ENCODE assay signal across 10 cellular contexts in genomic region chr2:102258386-102259074, GRCh38. TPM values are rescaled to one million over a fixed set of nuclear protein-coding genes. Genes with fewer than 3 reads are reported as not detected.
DNase-seq lines count a peak whose midpoint lies in the region; ATAC-seq, FAIRE-seq and TF ChIP-seq lines count a peak whose summit lies in the region.
"Had no signal": no experiment of that assay in that cellular context is flagged by ENCODE, and none has a peak within 500 bp of the region (broad histone marks: within the 10 kb centered on the region; RNA-seq: fewer than 3 reads in every experiment).

No MANE protein-coding gene starts in this region.

- ATAC-seq in K562 (peak; percentile 52; the same call in 2 of the 3 replicates), GM19452 (IDR thresholded peaks at IDR 0.05; ENCODE audit: unreplicated experiment) (no peak), WTC11 (no peak), HG02642 (IDR thresholded peaks at IDR 0.05; ENCODE audit: poor library complexity, unreplicated experiment) (no peak)
- ATAC-seq: left lobe of liver had no signal

- TF ChIP-seq RAD21 in K562 (CRISPR knock-in tag; conservative IDR thresholded peaks at IDR 0.05 in 1 of 2, IDR thresholded peaks at IDR 0.05 in 1 of 2), result no peak; a peak in 1 of 4 replicates

- no peaks in the 10 kb centered on the region for H3K79me2 ChIP-seq in K562 (ENCODE audit: control insufficient read depth, insufficient read depth, low read length)

- H3K4me1 Mint-ChIP-seq in progenitor cell of endocrine pancreas (ENCODE audit: low read depth), result peaks cover 2% of the 10 kb centered on the region
- H3K4me1 Mint-ChIP-seq in WTC11, result no peaks in the 10 kb centered on the region; the same call in 1 of the 2 replicates

- H4K20me1 ChIP-seq in K562 (replicated peaks; ENCODE audit: control insufficient read depth, insufficient read depth, low read length), result no peaks in the 10 kb centered on the region

- no peaks in the 10 kb centered on the region for H3K9me3 ChIP-seq in K562 (replicated peaks; ENCODE audit: control insufficient read depth, insufficient read depth, low read depth, low read length)

- H3K4me2 ChIP-seq in K562 (ENCODE audit: insufficient read depth, low read length), result no peak overlapping the region

- peak; percentile 60 for TF ChIP-seq EP300 in K562 (IDR thresholded peaks at IDR 0.05; ENCODE audit: low read length)

- H3K9ac ChIP-seq in K562 (ENCODE audit: insufficient read depth in 1 of 2, low read depth in 2 of 2, low read length in 2 of 2), result no peak overlapping the region

- 13% methylated on average over 3 of the region's 3 CpGs for WGBS in K562 (ENCODE audit: insufficient coverage, low coverage, missing lambda C conversion rate)

- in situ Hi-C loops in K562 (cut with MboI), result no loop called here

- no peak for FAIRE-seq in K562 (lab: Jason Lieb, UNC)

- no peaks in the 10 kb centered on the region; a peak in 1 of 5 replicates for H3K4me1 ChIP-seq in K562 (replicated peaks in 1 of 2; ENCODE audit: control insufficient read depth in 2 of 2, insufficient read depth in 2 of 2, low read length in 2 of 2)

- H3K4me3 Mint-ChIP-seq in progenitor cell of endocrine pancreas (ENCODE audit: low read depth) (no peak overlapping the region), WTC11 (no peak overlapping the region)

- no peak overlapping the region for H3K4me3 ChIP-seq in K562

- CTCF ChIA-PET in K562 (lab: Yijun Ruan, JAX; ENCODE audit: low intra/inter-chr PET ratio), result no interaction called here
- CTCF ChIA-PET in WTC11 (lab: Charles Lee), result no interaction called here

- DNase-seq in EH (ENCODE audit: low read depth) (peak; percentile 96), NOMO-1 treated with dmso at 0.1 percent for 144 hours (lab: John Stamatoyannopoulos, UW; ENCODE audit: unreplicated experiment) (peak; percentile 49), K562 (ENCODE audit: extremely low read depth in 1 of 4, low spot score in 3 of 4) (no peak), non-pigmented ciliary epithelial cell (ENCODE audit: low read depth) (peak; percentile 94), progenitor cell of endocrine pancreas (ENCODE audit: low spot score, unreplicated experiment) (no peak), WTC11 (ENCODE audit: low spot score) (no peak)
- DNase-seq: NCI-H1436 had no signal

- H3K27me3 ChIP-seq in K562 (ENCODE audit: control insufficient read depth in 2 of 2, insufficient read depth in 2 of 2, low read length in 2 of 2), result peaks cover 0 to 5% of the 10 kb centered on the region in 2 experiments; a peak in 1 of 5 replicates

- H3K27me3 Mint-ChIP-seq in progenitor cell of endocrine pancreas, result peaks cover 3% of the 10 kb centered on the region
- H3K27me3 Mint-ChIP-seq in WTC11 (ENCODE audit: low read depth), result peaks cover 3% of the 10 kb centered on the region; the same call in 1 of the 2 replicates

- H3K27ac Mint-ChIP-seq in progenitor cell of endocrine pancreas (no peak overlapping the region), WTC11 (no peak overlapping the region)

- intact Hi-C loops in K562 (cut with micrococcal nuclease), result loop anchor here (5.0 kb wide), 1 partner anchor 79 kb away; no protein-coding TSS in a partner anchor

- H2AFZ ChIP-seq in K562 (ENCODE audit: low read depth, low read length), result peak overlapping the region; percentile 18; the same call in 1 of the 2 replicates

- no peaks in the 10 kb centered on the region for H3K36me3 ChIP-seq in K562 (ENCODE audit: control insufficient read depth, insufficient read depth, low read length)

- TF ChIP-seq CTCF in K562 (IDR thresholded peaks at IDR 0.05 in 2 of 3, conservative IDR thresholded peaks at IDR 0.05 in 1 of 3; ENCODE audit: insufficient read depth in 2 of 3, low read depth in 1 of 3, low read length in 3 of 3) (no peak), progenitor cell of endocrine pancreas (IDR thresholded peaks at IDR 0.05; ENCODE audit: unreplicated experiment) (no peak), WTC11 (IDR thresholded peaks at IDR 0.05) (no peak)

- H3K9me3 Mint-ChIP-seq in progenitor cell of endocrine pancreas (ENCODE audit: low read depth), result no peaks in the 10 kb centered on the region
- H3K9me3 Mint-ChIP-seq in WTC11, result no peaks in the 10 kb centered on the region

- H3K36me3 Mint-ChIP-seq in progenitor cell of endocrine pancreas (ENCODE audit: insufficient read depth) (no peaks in the 10 kb centered on the region), WTC11 (no peaks in the 10 kb centered on the region)

- H3K9me1 ChIP-seq in K562 (ENCODE audit: control insufficient read depth, insufficient read depth, low read length), result no peaks in the 10 kb centered on the region

- H3K27ac ChIP-seq in K562 (ENCODE audit: extremely low read depth, low read depth, low read length), result no peak overlapping the region

- TF ChIP-seq POLR2A in K562 (conservative IDR thresholded peaks at IDR 0.05), result no peak

- POLR2A ChIA-PET in K562 (lab: Yijun Ruan, JAX), result no interaction called here
- POLR2A ChIA-PET in WTC11 (lab: Charles Lee), result no interaction called here

- BruUV-seq in K562 (replicated peaks; lab: Mats Ljungman, UMichigan), result no TSS peak

TF ChIP-seq in K562, 482 proteins besides CTCF, POLR2A, EP300 and RAD21 (continues in another document):
- TF ChIP-seq ZNF589 (CRISPR knock-in tag; IDR thresholded peaks at IDR 0.05; ENCODE audit: low read depth), result peak; percentile 100
- peak; percentile 68 to 90; a peak in 2 of 4 replicates for TF ChIP-seq TRIM24 (IDR thresholded peaks at IDR 0.05)
- no peak for TF ChIP-seq TGIF2 (CRISPR knock-in tag; IDR thresholded peaks at IDR 0.05)
- TF ChIP-seq, protein P1, sequence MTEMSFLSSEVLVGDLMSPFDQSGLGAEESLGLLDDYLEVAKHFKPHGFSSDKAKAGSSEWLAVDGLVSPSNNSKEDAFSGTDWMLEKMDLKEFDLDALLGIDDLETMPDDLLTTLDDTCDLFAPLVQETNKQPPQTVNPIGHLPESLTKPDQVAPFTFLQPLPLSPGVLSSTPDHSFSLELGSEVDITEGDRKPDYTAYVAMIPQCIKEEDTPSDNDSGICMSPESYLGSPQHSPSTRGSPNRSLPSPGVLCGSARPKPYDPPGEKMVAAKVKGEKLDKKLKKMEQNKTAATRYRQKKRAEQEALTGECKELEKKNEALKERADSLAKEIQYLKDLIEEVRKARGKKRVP (CRISPR knock-in tag; IDR thresholded peaks at IDR 0.05), result peak; percentile 89
- no peak for TF ChIP-seq NFIC (IDR thresholded peaks at IDR 0.05)

TF ChIP-seq in WTC11, 78 proteins besides CTCF, POLR2A, EP300 and RAD21 (continues in another document):
- TF ChIP-seq HMGXB4 (CRISPR knock-in tag; IDR thresholded peaks at IDR 0.05), result no peak

RNA-seq across cellular contexts. Expression of gene IL1RL1, which starts 52.8 kb away (rescaled TPM):
- 0.18 TPM in 1 of 2 replicates, not detected in the other for total RNA-seq in K562 (2011; cell fraction: chromatin; rRNA removed; ENCODE audit: low replicate concordance)
- total RNA-seq in K562 (2011; cell fraction: nucleolus; rRNA removed), result not detected in 2 replicates
- not detected in 2 replicates for total RNA-seq in K562 (2011; cell fraction: nucleoplasm; rRNA removed)
- total RNA-seq in K562 (2014; rRNA removed) (0.45 and 0.59 TPM in 2 replicates), K562 (2014; rRNA removed; fragmentation: Illumina TruSeq; extraction: Trizol) (0.73 and 1.0 TPM in 2 replicates), K562 (2015; rRNA removed; fragmentation: Illumina TruSeq; extraction: Trizol) (2.6 and 3.3 TPM in 2 replicates), K562 (2021) (0.44 and 1.0 TPM in 2 replicates), progenitor cell of endocrine pancreas (not detected in 2 replicates), WTC11 (2021) (0.05 TPM in 1 of 3 replicates, not detected in the others)
- polyA plus RNA-seq in K562 (2011; rRNA removed) (0.05 and 0.06 TPM in 2 replicates), K562 (2014; fragmentation: Illumina TruSeq; extraction: Trizol) (0.72 and 1.2 TPM in 2 replicates), K562 (2014; fragmentation: Nextera tagmentation; extraction: Ambion mirVana) (under 1 TPM; 0.42 to 0.59 TPM), K562 (2014; rRNA removed) (0.66 and 0.81 TPM in 2 replicates)
- 0.03 TPM in 1 of 2 replicates, not detected in the other for polyA plus RNA-seq in K562 (2011; cell fraction: cytosol; rRNA removed)
- polyA plus RNA-seq in K562 (2011; cell fraction: nucleus; rRNA removed), result 0.27 TPM in 1 of 2 replicates, not detected in the other
- polyA plus RNA-seq in K562 (2012), result 4.3 and 5.8 TPM in 2 replicates
- polyA minus RNA-seq in K562 (2011; rRNA and poly(A)+ RNA removed), result 0.18 TPM in 1 of 2 replicates, not detected in the other
- polyA minus RNA-seq in K562 (2011; cell fraction: cytosol; rRNA and poly(A)+ RNA removed), result not detected in 2 replicates
- 0.13 TPM in 1 of 2 replicates, not detected in the other for polyA minus RNA-seq in K562 (2011; cell fraction: nucleus; rRNA and poly(A)+ RNA removed)

Comparison
In these comparisons a context has a peak if more than half of its experiments do, and no peak if none do; other contexts are left out.
1. DNase-seq: peak in EH (single experiment), NOMO-1 treated with dmso at 0.1 percent for 144 hours (single experiment) and non-pigmented ciliary epithelial cell (single experiment); none in K562 (0 of 4), progenitor cell of endocrine pancreas (single experiment) and WTC11 (single experiment).